In the genomic region with DNA sequence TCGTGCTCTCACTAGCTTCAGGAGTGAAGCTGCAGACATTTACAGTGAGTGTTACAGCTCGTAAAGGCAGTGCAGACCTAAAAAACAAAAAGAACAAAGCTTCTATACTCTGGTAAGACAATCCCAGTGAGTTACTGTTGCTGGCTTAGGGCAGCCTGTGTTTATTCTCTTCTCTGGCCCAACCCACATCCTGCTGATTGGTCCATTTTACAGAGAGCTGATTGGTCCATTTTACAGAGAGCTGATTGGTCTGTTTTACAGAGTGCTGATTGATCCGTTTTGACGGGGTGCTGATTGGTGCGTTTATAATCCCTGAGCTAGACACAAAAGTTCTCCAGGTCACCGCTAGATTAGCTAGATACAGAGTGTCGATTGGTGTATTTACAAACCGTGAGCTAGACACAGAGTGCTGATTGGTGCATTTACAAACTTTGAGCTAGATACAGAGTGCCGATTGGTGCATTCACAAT, we compare ENCODE assay signal across 8 cellular contexts.
A peak's percentile ranks its signal among the peaks of the same experiment; 100 is the strongest.
DNase-seq lines count a peak whose midpoint lies in the region; ATAC-seq, FAIRE-seq and TF ChIP-seq lines count a peak whose summit lies in the region.
"Not testable (repeated sequence)": the region's sequence is repeated elsewhere in the genome, so short reads cannot be mapped to it uniquely, and the experiment has no call there.

No MANE protein-coding gene starts in this region.

- not testable (repeated sequence) for H3K27ac Mint-ChIP-seq in T-helper 17 cell; activated T-cell treated with anti-CD3 and anti-CD28 coated beads, Interleukin-2, amount 50 U/mL, for 72 hours; effector memory CD8-positive, alpha-beta T cell
- H3K27ac Mint-ChIP-seq in naive B cell, result peak overlapping the region in 2 of 6 donors; percentile 13 to 68

- H3K27me3 Mint-ChIP-seq in T-helper 17 cell; activated T-cell treated with anti-CD3 and anti-CD28 coated beads, Interleukin-2, amount 50 U/mL, for 72 hours (ENCODE audit: low read depth); effector memory CD8-positive, alpha-beta T cell; naive B cell: not testable (repeated sequence)

- TF ChIP-seq CTCF in testis (IDR thresholded peaks at IDR 0.05), result not testable (repeated sequence)

- WGBS in testis, 2 donors, result 56 to 72% methylated on average over 9 of the region's 9 CpGs

- H3K9me3 ChIP-seq in T-helper 17 cell (ENCODE audit: control insufficient read depth, low read length, poor library complexity, severe bottlenecking); testis: not testable (repeated sequence)

- DNase-seq in DMS53 (lab: John Stamatoyannopoulos, UW) (peak; percentile 72), HTR-8/SVneo (ENCODE audit: insufficient read length, low spot score) (peak; percentile 5), NCI-H510A treated with DMSO at 0.1 percent for 48 hours (lab: John Stamatoyannopoulos, UW) (peak; percentile 14), testis (peak; percentile 69)
- DNase-seq in T-helper 17 cell; activated T-cell treated with anti-CD3 and anti-CD28 coated beads, Interleukin-2, amount 50 U/mL, for 72 hours; effector memory CD8-positive, alpha-beta T cell; naive B cell: not testable (repeated sequence)

- not testable (repeated sequence) for H3K27me3 ChIP-seq in testis

- not testable (repeated sequence) for H3K36me3 ChIP-seq in testis (ENCODE audit: low read depth, missing control alignments)

- not testable (repeated sequence) for H3K9me3 Mint-ChIP-seq in activated T-cell treated with anti-CD3 and anti-CD28 coated beads, Interleukin-2, amount 50 U/mL, for 72 hours; effector memory CD8-positive, alpha-beta T cell; naive B cell

- H3K4me3 ChIP-seq in testis, result peak overlapping the region in 1 of 2 donors; percentile 29

- H3K4me1 Mint-ChIP-seq in T-helper 17 cell (peaks cover 11% of the 10 kb centered on the region), naive B cell (peaks cover 12 to 17% (median 13%) of the 10 kb centered on the region in 3 donors)
- H3K4me1 Mint-ChIP-seq in activated T-cell treated with anti-CD3 and anti-CD28 coated beads, Interleukin-2, amount 50 U/mL, for 72 hours (ENCODE audit: low read depth), result peaks cover 21% of the 10 kb centered on the region
- H3K4me1 Mint-ChIP-seq in effector memory CD8-positive, alpha-beta T cell (ENCODE audit: low read depth in 2 of 2), result peaks cover 16 to 24% of the 10 kb centered on the region in 2 donors

- TF ChIP-seq POLR2A in testis (IDR thresholded peaks at IDR 0.05), result not testable (repeated sequence)

- ATAC-seq in T-helper 17 cell; activated T-cell treated with anti-CD3 and anti-CD28 coated beads, Interleukin-2, amount 50 U/mL, for 72 hours (replicated peaks in 1 of 2); effector memory CD8-positive, alpha-beta T cell (replicated peaks); naive B cell (ENCODE audit: low read depth in 2 of 2): not testable (repeated sequence)

- H3K4me1 ChIP-seq in testis, result not testable (repeated sequence)

- H3K36me3 Mint-ChIP-seq in T-helper 17 cell (ENCODE audit: low read depth); activated T-cell treated with anti-CD3 and anti-CD28 coated beads, Interleukin-2, amount 50 U/mL, for 72 hours (ENCODE audit: insufficient read depth in 2 of 2); naive B cell: not testable (repeated sequence)
- peaks cover 13% of the 10 kb centered on the region for H3K36me3 Mint-ChIP-seq in effector memory CD8-positive, alpha-beta T cell (ENCODE audit: insufficient read depth)

- FAIRE-seq in HTR-8/SVneo (lab: Jason Lieb, UNC), result not testable (repeated sequence)

- intact Hi-C loops in testis (cut with DNase I; ENCODE audit: low total_unique reads), result not testable (repeated sequence)

- H3K27ac ChIP-seq in testis, result not testable (repeated sequence)

- H3K4me3 Mint-ChIP-seq in T-helper 17 cell (peak overlapping the region; percentile 99), naive B cell (peak overlapping the region in 7 of 8 donors; percentile 74 to 99 (median 96))
- peak overlapping the region; percentile 99 to 100 for H3K4me3 Mint-ChIP-seq in activated T-cell treated with anti-CD3 and anti-CD28 coated beads, Interleukin-2, amount 50 U/mL, for 72 hours
- H3K4me3 Mint-ChIP-seq in effector memory CD8-positive, alpha-beta T cell, result peak overlapping the region; percentile 31 to 100
